In the genomic region with DNA sequence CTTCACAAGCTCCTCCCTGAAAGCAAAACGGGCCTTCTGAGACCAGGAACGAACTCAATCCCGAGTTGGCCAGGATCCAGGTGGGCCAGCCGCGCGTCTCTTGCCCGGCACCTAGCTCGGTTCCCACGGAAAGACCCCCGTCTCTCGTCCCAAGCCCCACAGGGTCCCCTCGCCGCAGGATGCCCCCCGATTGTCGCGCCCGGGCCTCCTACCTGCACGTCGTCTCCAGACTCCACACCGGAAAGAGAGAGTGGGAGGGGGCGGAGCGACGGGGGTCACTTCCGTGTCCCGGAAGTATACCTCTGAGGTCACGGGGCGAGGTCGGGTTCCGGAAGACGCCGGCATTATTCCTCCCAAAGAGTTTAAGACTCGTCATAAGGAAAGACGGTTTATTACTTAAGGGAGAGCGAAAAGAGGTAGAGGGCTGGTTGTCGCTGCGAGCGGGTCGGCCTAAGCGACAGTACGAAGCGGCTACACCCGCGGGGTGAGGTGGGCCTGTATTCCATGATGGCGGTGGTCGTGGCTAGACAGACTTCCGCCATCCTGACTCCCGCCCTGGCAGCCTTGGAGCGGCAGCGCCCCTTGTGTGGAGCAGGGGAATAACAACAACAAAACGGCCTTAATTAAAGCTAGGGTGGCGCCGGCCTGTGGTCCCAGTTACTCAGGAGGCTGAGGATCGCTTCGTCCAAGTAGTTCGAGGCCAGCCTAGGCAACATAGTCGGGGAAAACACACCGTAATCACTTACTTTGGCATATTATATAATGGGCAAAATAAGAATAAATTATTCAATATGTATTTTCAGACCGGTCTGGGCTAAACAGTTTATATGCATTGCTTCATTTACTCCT, we compare ENCODE assay signal across 8 cellular contexts. TPM values are rescaled to one million over a fixed set of nuclear protein-coding genes. Genes with fewer than 3 reads are reported as not detected.
DNase-seq lines count a peak whose midpoint lies in the region; ATAC-seq and TF ChIP-seq lines count a peak whose summit lies in the region.

A gene (minus strand): TSS at position 249 of the 849 bp plus-strand sequence. CDS start 2,006 bp downstream, outside the sequence.

- in situ Hi-C loops in mammary epithelial cell (cut with MboI; ENCODE audit: low sequenced_read_pairs in 2 of 2) = loop anchor here (25.0 kb wide), 2 partner anchors 213 to 388 kb away; a partner anchor contains a TSS

- peak; percentile 81 for TF ChIP-seq CTCF in WERI-Rb-1 (IDR thresholded peaks at IDR 0.05; ENCODE audit: low read depth, low read length)
- TF ChIP-seq CTCF in mammary epithelial cell (conservative IDR thresholded peaks at IDR 0.05 in 1 of 2, IDR thresholded peaks at IDR 0.05 in 1 of 2; ENCODE audit: extremely low read depth in 1 of 2, insufficient read depth in 1 of 2, low read depth in 1 of 2, low read length in 2 of 2) = peak; percentile 80 to 86

- H3K4me2 ChIP-seq in mammary epithelial cell (ENCODE audit: insufficient read depth, low read depth, low read length) = peak within 1 kb of the TSS; percentile 93

- peak within 1 kb of the TSS; percentile 100 for H3K9ac ChIP-seq in mammary epithelial cell (ENCODE audit: insufficient read depth, low read length)

- peaks cover 7% of the 10 kb centered on the region for H4K20me1 ChIP-seq in mammary epithelial cell (ENCODE audit: insufficient read depth, low read length)

- DNase-seq in AG08395 (ENCODE audit: low spot score) (peak; percentile 95), NCI-H2196 treated with DMSO at 0.1 percent for 48 hours (lab: John Stamatoyannopoulos, UW; ENCODE audit: unreplicated experiment) (peak; percentile 80), WERI-Rb-1 (peak; percentile 94), mammary epithelial cell (peak; percentile 94), inferior parietal cortex (ENCODE audit: extremely low spot score) (peak; percentile 92)
- DNase-seq in stimulated activated CD4-positive, alpha-beta T cell treated with anti-CD3 and anti-CD28 coated beads, Interleukin-12 subunit alpha, Interleukin-12 subunit beta, amount 100 ng/mL, for 24 hours (ENCODE audit: low read depth in 2 of 2) = peak; percentile 86 to 95

- H3K9me3 ChIP-seq in WERI-Rb-1 (ENCODE audit: severe bottlenecking) (peaks cover 6% of the 10 kb centered on the region), mammary epithelial cell (replicated peaks; ENCODE audit: insufficient read depth, low read length) (no peaks in the 10 kb centered on the region)

- WGBS in mammary epithelial cell (ENCODE audit: low coverage, missing lambda C conversion rate) = 4% methylated on average over 31 of the region's 58 CpGs

- peak within 1 kb of the TSS; percentile 85 for H2AFZ ChIP-seq in mammary epithelial cell (ENCODE audit: low read depth, low read length)

- CTCF ChIA-PET in mammary epithelial cell (lab: Charles Lee; ENCODE audit: low non-redundant PET) = interaction anchor here (0.5 to 0.7 kb wide), 5 partner anchors 12 to 601 kb away, joined by 3 to 4 read pairs (median 3); no protein-coding TSS in a partner anchor

- peak; percentile 88 for ATAC-seq in GM18873 (IDR thresholded peaks at IDR 0.05; ENCODE audit: low FRiP score, unreplicated experiment)
- peak; percentile 92 for ATAC-seq in HG03139 (IDR thresholded peaks at IDR 0.05; ENCODE audit: unreplicated experiment)

- H3K27me3 ChIP-seq in WERI-Rb-1 (ENCODE audit: insufficient read depth, low read depth, severe bottlenecking) (no peaks in the 10 kb centered on the region), mammary epithelial cell (ENCODE audit: insufficient read depth, low read length) (no peaks in the 10 kb centered on the region)

- H3K36me3 ChIP-seq in WERI-Rb-1 (peaks cover 46% of the 10 kb centered on the region), mammary epithelial cell (ENCODE audit: insufficient read depth, low read length) (peaks cover 32% of the 10 kb centered on the region)

- intact Hi-C loops in mammary epithelial cell (cut with micrococcal nuclease) = loop anchor here (10.0 kb wide), 1 partner anchor 335 kb away; no protein-coding TSS in a partner anchor

- H3K27ac ChIP-seq in WERI-Rb-1 (peak within 1 kb of the TSS; percentile 99), mammary epithelial cell (ENCODE audit: insufficient read depth, low read depth, low read length) (peak within 1 kb of the TSS; percentile 88)

- peaks cover 49% of the 10 kb centered on the region for H3K79me2 ChIP-seq in mammary epithelial cell (ENCODE audit: insufficient read depth, low read length)

- dilution Hi-C loops in mammary epithelial cell (cut with HindIII; ENCODE audit: low sequenced_read_pairs) = loop anchor here (10.0 kb wide), 1 partner anchor 105 kb away; no protein-coding TSS in a partner anchor

- BruUV-seq in mammary epithelial cell (replicated peaks; lab: Mats Ljungman, UMichigan) = TSS peak; percentile 91

- peaks cover 17% of the 10 kb centered on the region for H3K4me1 ChIP-seq in mammary epithelial cell (ENCODE audit: insufficient read depth, low read length)

- H3K4me3 ChIP-seq in WERI-Rb-1 (ENCODE audit: low read depth, low read length) (peak within 1 kb of the TSS; percentile 100), mammary epithelial cell (replicated peaks in 1 of 3; ENCODE audit: insufficient read depth in 1 of 3, low read depth in 2 of 3, low read length in 3 of 3) (peak within 1 kb of the TSS; percentile 79 to 86 (median 79))

RNA-seq across cellular contexts. Expression of the gene that starts here (rescaled TPM):
- total RNA-seq in mammary epithelial cell = 1,000 to 10,000 TPM; 1,819 to 2,158 TPM
- 6,134 TPM for polyA plus RNA-seq in mammary epithelial cell
- 1,433 TPM for polyA minus RNA-seq in mammary epithelial cell

Comparison
In these comparisons a context has a peak if more than half of its experiments do, and no peak if none do; other contexts are left out.
1. Peak in every context shown above with its lines: DNase-seq, ATAC-seq, H3K4me3 ChIP-seq and H3K27ac ChIP-seq.